Comparison of ENCODE assay signal across 9 cellular contexts in genomic region chr4:123350191-123350544, GRCh38. TPM values are rescaled to one million over a fixed set of nuclear protein-coding genes. Genes with fewer than 3 reads are reported as not detected.
DNase-seq lines count a peak whose midpoint lies in the region; ATAC-seq lines count a peak whose summit lies in the region.
"Had no signal": no experiment of that assay in that cellular context is flagged by ENCODE, and none has a peak within 500 bp of the region (broad histone marks: within the 10 kb centered on the region; RNA-seq: fewer than 3 reads in every experiment).

No MANE protein-coding gene starts in this region.

- H3K4me3 ChIP-seq in Karpas-422 (ENCODE audit: low read length): no peak overlapping the region

- no peaks in the 10 kb centered on the region for H3K9me2 ChIP-seq in Karpas-422 (replicated peaks; ENCODE audit: insufficient read depth, low read length)

- no peaks in the 10 kb centered on the region for H3K9me3 ChIP-seq in Karpas-422 (ENCODE audit: low read length)

- intact Hi-C loops in left colon (cut with DNase I, micrococcal nuclease): no loop called here

- H3K79me2 ChIP-seq in Karpas-422 (ENCODE audit: low read length): no peaks in the 10 kb centered on the region

- no peak overlapping the region for H3K4me3 Mint-ChIP-seq in activated CD8-positive, alpha-beta T cell treated with anti-CD3 and anti-CD28 coated beads, Interleukin-2, amount 10 ng/mL, durations not matched to agents 7 days and 5 days
- no peak overlapping the region for H3K4me3 Mint-ChIP-seq in stimulated activated naive B cell treated with anti-CD40 and anti-IgM and Interleukin-4, amounts not matched to agents 10 μg/mL and 1 μg/mL and 100 μg/mL, for 72 hours

- no peak overlapping the region for H3K9ac ChIP-seq in Karpas-422 (ENCODE audit: low read length)

- ATAC-seq in activated CD8-positive, alpha-beta T cell treated with anti-CD3 and anti-CD28 coated beads, Interleukin-2, amount 10 ng/mL, durations not matched to agents 7 days and 5 days: peak; percentile 49
- ATAC-seq in left colon (peak; percentile 94), GM18511 (IDR thresholded peaks at IDR 0.05; ENCODE audit: unreplicated experiment) (no peak), GM21526 (IDR thresholded peaks at IDR 0.05; ENCODE audit: low FRiP score, unreplicated experiment) (no peak)
- no peak for ATAC-seq in stimulated activated naive B cell treated with anti-CD40 and anti-IgM and Interleukin-4, amounts not matched to agents 10 μg/mL and 1 μg/mL and 100 μg/mL, for 72 hours (replicated peaks)

- H3K4me1 ChIP-seq in Karpas-422 (ENCODE audit: low read length): no peaks in the 10 kb centered on the region

- no peaks in the 10 kb centered on the region for H4K20me1 ChIP-seq in Karpas-422 (ENCODE audit: insufficient read depth, low read depth, low read length)

- H3K27ac Mint-ChIP-seq in activated CD8-positive, alpha-beta T cell treated with anti-CD3 and anti-CD28 coated beads, Interleukin-2, amount 10 ng/mL, durations not matched to agents 7 days and 5 days: no peak overlapping the region
- H3K27ac Mint-ChIP-seq in stimulated activated naive B cell treated with anti-CD40 and anti-IgM and Interleukin-4, amounts not matched to agents 10 μg/mL and 1 μg/mL and 100 μg/mL, for 72 hours: no peak overlapping the region

- H3K36me3 Mint-ChIP-seq in activated CD8-positive, alpha-beta T cell treated with anti-CD3 and anti-CD28 coated beads, Interleukin-2, amount 10 ng/mL, durations not matched to agents 7 days and 5 days (ENCODE audit: low read depth): no peaks in the 10 kb centered on the region
- no peaks in the 10 kb centered on the region for H3K36me3 Mint-ChIP-seq in stimulated activated naive B cell treated with anti-CD40 and anti-IgM and Interleukin-4, amounts not matched to agents 10 μg/mL and 1 μg/mL and 100 μg/mL, for 72 hours

- peak; percentile 9 for DNase-seq in EH (ENCODE audit: low read depth)
- DNase-seq in Karpas-422: peak; percentile 51
- DNase-seq in activated CD8-positive, alpha-beta T cell treated with anti-CD3 and anti-CD28 coated beads, Interleukin-2, amount 10 ng/mL, durations not matched to agents 7 days and 5 days: peak; percentile 32
- DNase-seq in left colon: peak in 1 of 2 donors; percentile 12
- no peak for DNase-seq in KG1 (lab: John Stamatoyannopoulos, UW)
- no peak for DNase-seq in stimulated activated naive B cell treated with anti-CD40 and anti-IgM and Interleukin-4, amounts not matched to agents 10 μg/mL and 1 μg/mL and 100 μg/mL, for 72 hours
- DNase-seq: NCI-H226 had no signal

- no peaks in the 10 kb centered on the region for H3K9me3 Mint-ChIP-seq in activated CD8-positive, alpha-beta T cell treated with anti-CD3 and anti-CD28 coated beads, Interleukin-2, amount 10 ng/mL, durations not matched to agents 7 days and 5 days (ENCODE audit: insufficient read depth)
- H3K9me3 Mint-ChIP-seq in stimulated activated naive B cell treated with anti-CD40 and anti-IgM and Interleukin-4, amounts not matched to agents 10 μg/mL and 1 μg/mL and 100 μg/mL, for 72 hours: no peaks in the 10 kb centered on the region

- no peak overlapping the region for H3K4me2 ChIP-seq in Karpas-422 (ENCODE audit: low read depth, low read length, poor library complexity, severe bottlenecking)

- POLR2A ChIA-PET in activated CD8-positive, alpha-beta T cell treated with anti-CD3 and anti-CD28 coated beads, Interleukin-2, amount 10 ng/mL, durations not matched to agents 7 days and 5 days (lab: Charles Lee): no interaction called here

- peaks cover 5% of the 10 kb centered on the region for H3K27me3 Mint-ChIP-seq in activated CD8-positive, alpha-beta T cell treated with anti-CD3 and anti-CD28 coated beads, Interleukin-2, amount 10 ng/mL, durations not matched to agents 7 days and 5 days (ENCODE audit: low read depth)
- no peaks in the 10 kb centered on the region for H3K27me3 Mint-ChIP-seq in stimulated activated naive B cell treated with anti-CD40 and anti-IgM and Interleukin-4, amounts not matched to agents 10 μg/mL and 1 μg/mL and 100 μg/mL, for 72 hours

- no peak overlapping the region for H3K27ac ChIP-seq in Karpas-422 (ENCODE audit: low read length)

- H3K4me1 Mint-ChIP-seq in activated CD8-positive, alpha-beta T cell treated with anti-CD3 and anti-CD28 coated beads, Interleukin-2, amount 10 ng/mL, durations not matched to agents 7 days and 5 days (ENCODE audit: low read depth): peaks cover 19% of the 10 kb centered on the region
- H3K4me1 Mint-ChIP-seq in stimulated activated naive B cell treated with anti-CD40 and anti-IgM and Interleukin-4, amounts not matched to agents 10 μg/mL and 1 μg/mL and 100 μg/mL, for 72 hours: peaks cover 8 to 11% of the 10 kb centered on the region in 2 donors

- H2AFZ ChIP-seq in Karpas-422 (ENCODE audit: low read length): no peak overlapping the region

- no peaks in the 10 kb centered on the region for H3K36me3 ChIP-seq in Karpas-422 (ENCODE audit: insufficient read depth, low read length)

- H3K27me3 ChIP-seq in Karpas-422 (ENCODE audit: low read length): no peaks in the 10 kb centered on the region

- CTCF ChIA-PET in activated CD8-positive, alpha-beta T cell treated with anti-CD3 and anti-CD28 coated beads, Interleukin-2, amount 10 ng/mL, durations not matched to agents 7 days and 5 days (lab: Charles Lee): interaction anchor here (1.2 kb wide), 2 partner anchors 247 to 310 kb away, joined by 3 read pairs; no protein-coding TSS in a partner anchor

RNA-seq across cellular contexts. Expression of gene SPRY1, which starts 46.4 kb away (rescaled TPM):
- total RNA-seq in Karpas-422 (2014; rRNA removed; shearing (Covaris generic); ENCODE audit: low replicate concordance): not detected in 2 replicates
- total RNA-seq in activated CD8-positive, alpha-beta T cell treated with anti-CD3 and anti-CD28 coated beads, Interleukin-2, amount 10 ng/mL, durations not matched to agents 7 days and 5 days: 10 to 100 TPM; 50.7 to 53.2 TPM
- total RNA-seq in left colon: 10 to 100 TPM; 27.2 to 29.0 TPM

Comparison
In these comparisons a context has a peak if more than half of its experiments do, and no peak if none do; other contexts are left out.
1. DNase-seq: peak in EH (single experiment), Karpas-422 (single experiment) and activated CD8-positive, alpha-beta T cell treated with anti-CD3 and anti-CD28 coated beads, Interleukin-2, amount 10 ng/mL, durations not matched to agents 7 days and 5 days (single experiment); none in KG1 (single experiment) and stimulated activated naive B cell treated with anti-CD40 and anti-IgM and Interleukin-4, amounts not matched to agents 10 μg/mL and 1 μg/mL and 100 μg/mL, for 72 hours (single experiment).
2. ATAC-seq: peak in activated CD8-positive, alpha-beta T cell treated with anti-CD3 and anti-CD28 coated beads, Interleukin-2, amount 10 ng/mL, durations not matched to agents 7 days and 5 days (single experiment) and left colon (single experiment); none in GM18511 (single experiment), stimulated activated naive B cell treated with anti-CD40 and anti-IgM and Interleukin-4, amounts not matched to agents 10 μg/mL and 1 μg/mL and 100 μg/mL, for 72 hours (0 of 2) and GM21526 (single experiment).
3. RNA of gene SPRY1, which starts 46.4 kb away (total RNA-seq): 50.7 to 53.2 TPM in activated CD8-positive, alpha-beta T cell treated with anti-CD3 and anti-CD28 coated beads, Interleukin-2, amount 10 ng/mL, durations not matched to agents 7 days and 5 days and 27.2 to 29.0 TPM in left colon; not detected in Karpas-422; every median in the first group is over 10 times any median in the second.